9 cellular contexts compared by ENCODE assay signal in genomic region chr2:235665656-235666239, GRCh38.
DNase-seq lines count a peak whose midpoint lies in the region; ATAC-seq and TF ChIP-seq lines count a peak whose summit lies in the region.
"Had no signal": no experiment of that assay in that cellular context is flagged by ENCODE, and none has a peak within 500 bp of the region (broad histone marks: within the 10 kb centered on the region; RNA-seq: fewer than 3 reads in every experiment).

No MANE protein-coding gene starts in this region.

- H4K12ac ChIP-seq in trophoblast cell (ENCODE audit: low read depth, low read length): no peak overlapping the region

- no peak for TF ChIP-seq POLR2A in esophagus squamous epithelium (IDR thresholded peaks at IDR 0.05)

- H3K4me1 ChIP-seq in esophagus squamous epithelium (peaks cover 15 to 39% (median 17%) of the 10 kb centered on the region in 3 donors), trophoblast cell (ENCODE audit: control insufficient read depth in 1 of 2, insufficient read depth in 2 of 2, low read length in 2 of 2) (peaks cover 6 to 12% of the 10 kb centered on the region in 2 experiments)

- no peaks in the 10 kb centered on the region for H3K79me1 ChIP-seq in trophoblast cell (ENCODE audit: low read length)

- no peak overlapping the region for H3K9ac ChIP-seq in trophoblast cell (ENCODE audit: low read length)

- H3K27me3 ChIP-seq in esophagus squamous epithelium (peaks cover 0 to 14% (median 0%) of the 10 kb centered on the region in 4 donors), trophoblast cell (ENCODE audit: insufficient read depth, low read length) (peaks cover 12% of the 10 kb centered on the region)

- H3K18ac ChIP-seq in trophoblast cell (ENCODE audit: low read length): peak overlapping the region; percentile 78

- no peak overlapping the region for H3K23ac ChIP-seq in trophoblast cell (ENCODE audit: low read length)

- H3K36me3 ChIP-seq in esophagus squamous epithelium (no peaks in the 10 kb centered on the region), trophoblast cell (ENCODE audit: control insufficient read depth in 1 of 2, insufficient read depth in 2 of 2, low read length in 2 of 2) (no peaks in the 10 kb centered on the region)

- TF ChIP-seq CTCF in esophagus squamous epithelium (IDR thresholded peaks at IDR 0.05): no peak

- no peak overlapping the region for H2AFZ ChIP-seq in trophoblast cell (ENCODE audit: insufficient read depth, low read length, poor library complexity)

- H2BK120ac ChIP-seq in trophoblast cell (ENCODE audit: insufficient read depth, low read length, poor library complexity): no peak overlapping the region

- H3K4ac ChIP-seq in trophoblast cell (ENCODE audit: low read depth, low read length): no peak overlapping the region

- H3K4me2 ChIP-seq in trophoblast cell (ENCODE audit: low read length): no peak overlapping the region

- no peak overlapping the region for H3K14ac ChIP-seq in trophoblast cell (ENCODE audit: low read length)

- DNase-seq in DMS79 treated with DMSO at 0.1 percent for 48 hours (lab: John Stamatoyannopoulos, UW) (peak; percentile 55), NCI-H82 (lab: John Stamatoyannopoulos, UW) (peak; percentile 79), esophagus squamous epithelium (lab: John Stamatoyannopoulos, UW) (no peak), trophoblast cell (no peak), NCI-H510A (lab: John Stamatoyannopoulos, UW) (no peak), NCI-H187 treated with DMSO at 0.1 percent for 48 hours (lab: John Stamatoyannopoulos, UW) (no peak)
- DNase-seq: left colon had no signal

- H3K9me3 ChIP-seq in esophagus squamous epithelium (no peaks in the 10 kb centered on the region), trophoblast cell (ENCODE audit: insufficient read depth, low read depth, low read length) (peaks cover 4% of the 10 kb centered on the region)

- intact Hi-C loops in esophagus squamous epithelium (cut with DNase I): no loop called here

- H2BK12ac ChIP-seq in trophoblast cell (ENCODE audit: low read length): no peak overlapping the region

- H2BK5ac ChIP-seq in trophoblast cell (ENCODE audit: low read depth, low read length, poor library complexity): no peak overlapping the region

- no peak overlapping the region for H2AK5ac ChIP-seq in trophoblast cell (ENCODE audit: low read length)

- H3K4me3 ChIP-seq in esophagus squamous epithelium (peak overlapping the region in 3 of 4 donors; percentile 27 to 53 (median 37)), trophoblast cell (ENCODE audit: low read depth, low read length) (no peak overlapping the region)

- H3K79me2 ChIP-seq in trophoblast cell (ENCODE audit: control insufficient read depth, insufficient read depth, low read length, poor library complexity): no peaks in the 10 kb centered on the region

- 3 to 10% methylated on average over 9 to 12 of the region's 13 CpGs for WGBS in esophagus squamous epithelium, 2 donors
- no CpG with 5 or more reads among the region's 13 CpGs for WGBS in trophoblast cell (ENCODE audit: extremely low coverage, insufficient coverage, insufficient read length)

- no peak overlapping the region for H4K8ac ChIP-seq in trophoblast cell (ENCODE audit: low read depth, low read length)

- H3K27ac ChIP-seq in esophagus squamous epithelium (peak overlapping the region in 3 of 4 donors; percentile 32 to 46 (median 34)), trophoblast cell (ENCODE audit: low read depth, low read length) (no peak overlapping the region)

- ATAC-seq in GM21381 (IDR thresholded peaks at IDR 0.05; ENCODE audit: unreplicated experiment) (no peak), GM18498 (IDR thresholded peaks at IDR 0.05; ENCODE audit: unreplicated experiment) (no peak)

- H4K91ac ChIP-seq in trophoblast cell (ENCODE audit: low read depth, low read length): no peak overlapping the region

Comparison
In these comparisons a context has a peak if more than half of its experiments do, and no peak if none do; other contexts are left out.
1. DNase-seq: peak in DMS79 treated with DMSO at 0.1 percent for 48 hours (single experiment) and NCI-H82 (single experiment); none in esophagus squamous epithelium (single experiment), trophoblast cell (0 of 2), NCI-H510A (single experiment) and NCI-H187 treated with DMSO at 0.1 percent for 48 hours (single experiment).